In the genomic region with DNA sequence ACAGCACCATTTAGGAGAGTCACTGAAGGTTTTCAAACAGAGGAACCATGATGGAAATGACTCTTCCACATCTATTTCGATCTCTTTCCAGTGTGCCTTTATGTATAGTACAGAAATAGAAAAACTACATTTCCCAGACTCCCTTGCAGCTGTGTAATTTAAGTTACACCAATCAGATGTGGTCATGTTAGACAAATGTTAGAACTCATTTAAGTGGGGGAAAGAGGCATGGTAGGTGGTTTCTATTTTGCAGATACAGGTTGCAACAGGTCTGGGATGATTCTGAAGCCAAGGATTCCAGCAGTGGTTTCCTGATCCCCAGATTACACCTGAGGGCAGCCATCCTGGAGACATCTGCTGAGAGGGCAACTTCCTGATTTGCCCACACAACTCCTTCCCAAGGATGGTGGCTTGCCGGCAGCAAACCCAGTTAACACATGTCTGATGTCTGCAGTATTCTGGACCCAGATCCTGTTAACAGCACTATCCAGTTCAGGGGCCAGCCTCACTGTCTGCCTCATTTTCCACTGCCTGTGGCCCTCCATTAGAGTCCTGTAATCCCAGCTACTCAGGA, we compare ENCODE assay signal across 9 cellular contexts. TPM values are rescaled to one million over a fixed set of nuclear protein-coding genes. Genes with fewer than 3 reads are reported as not detected.
DNase-seq lines count a peak whose midpoint lies in the region; ATAC-seq, FAIRE-seq and TF ChIP-seq lines count a peak whose summit lies in the region.
"Had no signal": no experiment of that assay in that cellular context is flagged by ENCODE, and none has a peak within 500 bp of the region (broad histone marks: within the 10 kb centered on the region; RNA-seq: fewer than 3 reads in every experiment).

No MANE protein-coding gene starts in this region.

- no peak overlapping the region for H4K8ac ChIP-seq in H1 (ENCODE audit: extremely low read depth, insufficient read depth, low read length)
- H4K8ac ChIP-seq in trophoblast cell (ENCODE audit: low read depth, low read length), result peak overlapping the region; percentile 61

- H3K79me2 ChIP-seq in H1 (ENCODE audit: control insufficient read depth in 1 of 2, insufficient read depth in 2 of 2, low read length in 2 of 2) (no peaks in the 10 kb centered on the region), trophoblast cell (ENCODE audit: control insufficient read depth, insufficient read depth, low read length, poor library complexity) (no peaks in the 10 kb centered on the region)

- H4K20me1 ChIP-seq in H1 (replicated peaks in 1 of 2; ENCODE audit: control insufficient read depth in 1 of 2, insufficient read depth in 2 of 2, low read length in 2 of 2), result no peaks in the 10 kb centered on the region

- H3K36me3 ChIP-seq in H1 (ENCODE audit: control insufficient read depth in 2 of 4, insufficient read depth in 4 of 4, low read length in 3 of 4), result no peaks in the 10 kb centered on the region
- H3K36me3 ChIP-seq in trophoblast cell (ENCODE audit: control insufficient read depth in 1 of 2, insufficient read depth in 2 of 2, low read length in 2 of 2), result no peaks in the 10 kb centered on the region

- peak; percentile 69 for ATAC-seq in GM18502 (IDR thresholded peaks at IDR 0.05; ENCODE audit: poor library complexity, unreplicated experiment)
- ATAC-seq in GM21717 (IDR thresholded peaks at IDR 0.05; ENCODE audit: unreplicated experiment), result no peak

- H2BK5ac ChIP-seq in H1 (ENCODE audit: low read depth, low read length) (no peak overlapping the region), trophoblast cell (ENCODE audit: low read depth, low read length, poor library complexity) (no peak overlapping the region)

- H2AK5ac ChIP-seq in H1 (ENCODE audit: low read depth, low read length), result no peak overlapping the region
- no peak overlapping the region for H2AK5ac ChIP-seq in trophoblast cell (ENCODE audit: low read length)

- H2AFZ ChIP-seq in H1 (ENCODE audit: low read length) (peak overlapping the region; percentile 97), trophoblast cell (ENCODE audit: insufficient read depth, low read length, poor library complexity) (no peak overlapping the region)

- no peak overlapping the region for H3K27ac ChIP-seq in H1 (ENCODE audit: low read depth, low read length)
- H3K27ac ChIP-seq in trophoblast cell (ENCODE audit: low read depth, low read length), result no peak overlapping the region

- H3K18ac ChIP-seq in H1 (ENCODE audit: extremely low read depth, low read length) (no peak overlapping the region), trophoblast cell (ENCODE audit: low read length) (no peak overlapping the region)

- H3K4me2 ChIP-seq in H1 (ENCODE audit: insufficient read depth in 1 of 2, low read depth in 2 of 2, low read length in 2 of 2) (no peak overlapping the region; a peak in 1 of 4 replicates), trophoblast cell (ENCODE audit: low read length) (no peak overlapping the region)

- TF ChIP-seq CTCF in H1 (IDR thresholded peaks at IDR 0.05; ENCODE audit: control extremely low read depth in 1 of 3, insufficient read depth in 1 of 3, low read depth in 1 of 3, low read length in 3 of 3), result no peak

- CTCF ChIA-PET in H1 (lab: Charles Lee; ENCODE audit: partially characterized antibody), result no interaction called here

- peaks cover 0 to 3% (median 0%) of the 10 kb centered on the region in 4 experiments; a peak in 1 of 7 replicates for H3K4me1 ChIP-seq in H1 (replicated peaks in 1 of 4; ENCODE audit: control insufficient read depth in 3 of 4, insufficient read depth in 4 of 4, low read length in 3 of 4)
- H3K4me1 ChIP-seq in trophoblast cell (ENCODE audit: control insufficient read depth in 1 of 2, insufficient read depth in 2 of 2, low read length in 2 of 2), result no peaks in the 10 kb centered on the region

- H3K4ac ChIP-seq in H1 (replicated peaks; ENCODE audit: insufficient read length, low read depth, low read length) (no peak overlapping the region), trophoblast cell (ENCODE audit: low read depth, low read length) (no peak overlapping the region)

- no peak for TF ChIP-seq RAD21 in H1 (IDR thresholded peaks at IDR 0.05 in 1 of 2, conservative IDR thresholded peaks at IDR 0.05 in 1 of 2; ENCODE audit: low read depth in 2 of 2, low read length in 2 of 2)

- H3K79me1 ChIP-seq in H1 (ENCODE audit: low read depth, low read length), result no peaks in the 10 kb centered on the region
- H3K79me1 ChIP-seq in trophoblast cell (ENCODE audit: low read length), result no peaks in the 10 kb centered on the region

- H2BK120ac ChIP-seq in H1 (replicated peaks; ENCODE audit: low read depth, low read length), result no peak overlapping the region
- H2BK120ac ChIP-seq in trophoblast cell (ENCODE audit: insufficient read depth, low read length, poor library complexity), result no peak overlapping the region

- 60% methylated on average over 1 of the region's 2 CpGs; no CpG with 5 or more reads in 1 of the 2 experiments for WGBS in H1 (ENCODE audit: extremely low coverage in 1 of 2, insufficient coverage in 1 of 2, insufficient read length in 1 of 2, insufficient replicate concordance in 2 of 2, low coverage in 1 of 2, low lambda C conversion rate in 2 of 2, missing lambda C conversion rate in 1 of 2), 2 experiments
- WGBS in trophoblast cell (ENCODE audit: extremely low coverage, insufficient coverage, insufficient read length), result no CpG with 5 or more reads among the region's 2 CpGs

- H2BK20ac ChIP-seq in H1 (ENCODE audit: low read length), result no peak overlapping the region

- H3K23ac ChIP-seq in H1 (ENCODE audit: insufficient read length) (no peak overlapping the region), trophoblast cell (ENCODE audit: low read length) (no peak overlapping the region)

- DNase-seq in NAMALWA (ENCODE audit: low spot score), result peak; percentile 46
- no peak for DNase-seq in H1 (ENCODE audit: low read depth in 1 of 2, low spot score in 2 of 2)
- DNase-seq in trophoblast cell, result peak; percentile 27 to 58
- DNase-seq in retina, result no peak
- DNase-seq in stimulated activated CD4-positive, alpha-beta T cell treated with anti-CD3 and anti-CD28 coated beads, Interleukin-4, amount 100 ng/mL, for 1 hour, result no peak
- DNase-seq in iPS-NIHi11 (ENCODE audit: low spot score), result no peak

- H3K4me3 ChIP-seq in H1 (ENCODE audit: extremely low read depth in 1 of 4, insufficient read depth in 2 of 4, low read depth in 3 of 4, low read length in 4 of 4) (no peak overlapping the region), trophoblast cell (ENCODE audit: low read depth, low read length) (no peak overlapping the region)

- FAIRE-seq in H1 (lab: Jason Lieb, UNC), result peak; percentile 84
- FAIRE-seq: GM12892 had no signal

- no peak overlapping the region for H3K56ac ChIP-seq in H1 (replicated peaks; ENCODE audit: insufficient read length, low read depth, low read length)

- no peak overlapping the region for H2BK15ac ChIP-seq in H1 (ENCODE audit: low read length)

- POLR2A ChIA-PET in H1 (lab: Charles Lee; ENCODE audit: partially characterized antibody), result no interaction called here

- H3K23me2 ChIP-seq in H1 (ENCODE audit: low read depth, low read length), result no peaks in the 10 kb centered on the region

- no peak overlapping the region for H4K5ac ChIP-seq in H1 (ENCODE audit: insufficient read length, low read depth, low read length)

- H3K14ac ChIP-seq in H1 (ENCODE audit: insufficient read length) (no peak overlapping the region), trophoblast cell (ENCODE audit: low read length) (no peak overlapping the region)

- H4K12ac ChIP-seq in trophoblast cell (ENCODE audit: low read depth, low read length), result no peak overlapping the region

- H3K9me3 ChIP-seq in H1 (ENCODE audit: insufficient read depth in 2 of 2, low read depth in 1 of 2, low read length in 1 of 2) (no peaks in the 10 kb centered on the region), trophoblast cell (ENCODE audit: insufficient read depth, low read depth, low read length) (no peaks in the 10 kb centered on the region)

- H3K9ac ChIP-seq in H1 (replicated peaks in 1 of 4; ENCODE audit: extremely low read depth in 1 of 4, low read depth in 3 of 4, low read length in 3 of 4) (0 out of 7 replicates have a peak overlapping the region, but pooled peaks of 1 of the 4 experiments have one; percentile 22), trophoblast cell (ENCODE audit: low read length) (no peak overlapping the region)

- TF ChIP-seq EP300 in H1 (IDR thresholded peaks at IDR 0.05; ENCODE audit: borderline replicate concordance in 1 of 2, low read depth in 2 of 2, low read length in 2 of 2), result no peak

- no peak overlapping the region for H4K91ac ChIP-seq in H1 (replicated peaks; ENCODE audit: insufficient read length, low read length)
- no peak overlapping the region for H4K91ac ChIP-seq in trophoblast cell (ENCODE audit: low read depth, low read length)

- H2BK12ac ChIP-seq in H1 (ENCODE audit: low read depth, low read length), result no peak overlapping the region
- no peak overlapping the region for H2BK12ac ChIP-seq in trophoblast cell (ENCODE audit: low read length)

- TF ChIP-seq POLR2A in H1 (IDR thresholded peaks at IDR 0.05; ENCODE audit: control extremely low read depth in 1 of 2, low read depth in 2 of 2, low read length in 2 of 2), result no peak

- no peaks in the 10 kb centered on the region; a peak in 1 of 7 replicates for H3K27me3 ChIP-seq in H1 (replicated peaks in 1 of 4; ENCODE audit: control insufficient read depth in 3 of 4, extremely low read depth in 1 of 4, insufficient read depth in 3 of 4, low read length in 3 of 4)
- H3K27me3 ChIP-seq in trophoblast cell (ENCODE audit: insufficient read depth, low read length), result no peaks in the 10 kb centered on the region

TF ChIP-seq in H1, 55 proteins besides CTCF, POLR2A, EP300 and RAD21:
- TF ChIP-seq NRF1 (IDR thresholded peaks at IDR 0.05; ENCODE audit: low read depth, low read length), result no peak
- TF ChIP-seq SIX5 (IDR thresholded peaks at IDR 0.05; ENCODE audit: low read depth, low read length), result peak; percentile 58

RNA-seq across cellular contexts. Expression of gene PDK3, which starts 38.7 kb away (rescaled TPM):
- 24.8 and 25.5 TPM in 2 replicates for total RNA-seq in H1 (2021; fragmentation: NEBNext Ultra II Directional; extraction: Animal tissue kit (Norgen Biotek cat#: 25700))
- polyA plus RNA-seq in H1 (2011; rRNA removed), result 17.4 and 22.5 TPM in 2 replicates
- polyA plus RNA-seq in H1 (2011; cell fraction: cytosol; rRNA removed), result 19.3 TPM
- polyA plus RNA-seq in H1 (2011; cell fraction: nucleus; rRNA removed), result 11.9 TPM
- 9.6 to 12.1 TPM (median 12.0 TPM) in 4 replicates for polyA plus RNA-seq in H1 (2012, experiment 1 of 2)
- polyA plus RNA-seq in H1 (2012, experiment 2 of 2), result 10.8 TPM
- 11.2 TPM for polyA plus RNA-seq in H1 (2013, experiment 1 of 2)
- polyA plus RNA-seq in H1 (2013, experiment 2 of 2), result 11.7 TPM
- polyA minus RNA-seq in H1 (2011; rRNA and poly(A)+ RNA removed), result 50.4 and 75.6 TPM in 2 replicates
- 25.6 TPM for polyA minus RNA-seq in H1 (2011; cell fraction: cytosol; rRNA and poly(A)+ RNA removed)
- 26.0 TPM for polyA minus RNA-seq in H1 (2011; cell fraction: nucleus; rRNA and poly(A)+ RNA removed)
- 7.8 and 8.2 TPM in 2 replicates for polyA plus RNA-seq in trophoblast cell (2013)

Comparison
In these comparisons a context has a peak if more than half of its experiments do, and no peak if none do; other contexts are left out.
1. DNase-seq: peak in NAMALWA (single experiment) and trophoblast cell (2 of 2); none in H1 (0 of 2), retina (single experiment), stimulated activated CD4-positive, alpha-beta T cell treated with anti-CD3 and anti-CD28 coated beads, Interleukin-4, amount 100 ng/mL, for 1 hour (single experiment) and iPS-NIHi11 (single experiment).